In genomic region chr13:21670883-21671792, GRCh38 we compare ENCODE assay signal across 8 cellular contexts. TPM values are rescaled to one million over a fixed set of nuclear protein-coding genes. Genes with fewer than 3 reads are reported as not detected.
DNase-seq lines count a peak whose midpoint lies in the region; ATAC-seq and TF ChIP-seq lines count a peak whose summit lies in the region.

Gene FGF9, plus strand, starts transcription at chr13:21671073. Its CDS starts 840 bp downstream, at chr13:21671913.

- no peaks in the 10 kb centered on the region for H3K9me3 ChIP-seq in ascending aorta
- no peaks in the 10 kb centered on the region for H3K9me3 ChIP-seq in hepatocyte (ENCODE audit: low read depth)

- 0 out of 2 replicates have a peak, but pooled peaks have one; percentile 9 for TF ChIP-seq CTCF in GM12874 (IDR thresholded peaks at IDR 0.05; ENCODE audit: insufficient read depth, low read depth, low read length)
- TF ChIP-seq CTCF in ascending aorta (IDR thresholded peaks at IDR 0.05), result no peak
- TF ChIP-seq CTCF in hepatocyte (IDR thresholded peaks at IDR 0.05; ENCODE audit: poor library complexity), result no peak

- peak within 1 kb of the TSS in 1 of 2 donors; percentile 39 for H3K27ac ChIP-seq in ascending aorta
- peak within 1 kb of the TSS; percentile 86 for H3K27ac ChIP-seq in hepatocyte

- WGBS in hepatocyte (ENCODE audit: low lambda C conversion rate, missing lambda C conversion rate), result under 1% methylated on average over 61 of the region's 62 CpGs

- H3K4me2 ChIP-seq in hepatocyte, result peak within 1 kb of the TSS; percentile 98

- peak; percentile 67 for DNase-seq in HEK293T (ENCODE audit: extremely low spot score)
- DNase-seq in NAMALWA (ENCODE audit: low spot score), result peak; percentile 85
- peak; percentile 77 for DNase-seq in T follicular helper cell (ENCODE audit: low read depth)
- DNase-seq in ascending aorta (ENCODE audit: low spot score in 2 of 2), result peak in 1 of 2 donors; percentile 84
- DNase-seq in hepatocyte (ENCODE audit: low spot score), result peak; percentile 92
- peak; percentile 72 for DNase-seq in sciatic nerve (ENCODE audit: low spot score)
- no peak for DNase-seq in ureter (ENCODE audit: low spot score)

- peak within 1 kb of the TSS; percentile 97 for H2AFZ ChIP-seq in hepatocyte

- peaks cover 3% of the 10 kb centered on the region for H3K79me2 ChIP-seq in hepatocyte

- ATAC-seq in sciatic nerve, result peak; percentile 90

- CTCF ChIA-PET in HEK293T (lab: Yijun Ruan, JAX), result interaction anchor here (0.7 kb wide), 2 partner anchors 67 to 196 kb away, joined by 5 to 7 read pairs; partner anchors contain the start of gene MICU2

- intact Hi-C loops in ascending aorta (cut with DNase I) (loop anchor here (5.0 to 10.0 kb wide), 4 partner anchors 69 to 1701 kb away; partner anchors contain the start of gene MICU2), sciatic nerve (cut with DNase I) (no loop called here)

- H3K4me1 ChIP-seq in ascending aorta, result peaks cover 12 to 41% of the 10 kb centered on the region in 2 donors
- H3K4me1 ChIP-seq in hepatocyte (ENCODE audit: insufficient read depth), result peaks cover 18% of the 10 kb centered on the region

- no peaks in the 10 kb centered on the region for H3K9me2 ChIP-seq in hepatocyte (replicated peaks; ENCODE audit: insufficient read depth)

- no peaks in the 10 kb centered on the region for H4K20me1 ChIP-seq in hepatocyte (ENCODE audit: insufficient read depth, poor library complexity, severe bottlenecking)

- POLR2A ChIA-PET in HEK293T (lab: Yijun Ruan, JAX), result interaction anchor here (1.0 kb wide), 1 partner anchor 33 kb away, joined by 3 read pairs; no protein-coding TSS in a partner anchor

- H3K4me3 ChIP-seq in ascending aorta, result peak within 1 kb of the TSS; percentile 67 to 83
- H3K4me3 ChIP-seq in hepatocyte, result peak within 1 kb of the TSS; percentile 79

- H3K36me3 ChIP-seq in ascending aorta (no peaks in the 10 kb centered on the region), hepatocyte (replicated peaks; ENCODE audit: insufficient read depth, low read depth) (no peaks in the 10 kb centered on the region)

- peaks cover 5% of the 10 kb centered on the region for H3K27me3 ChIP-seq in ascending aorta
- H3K27me3 ChIP-seq in hepatocyte, result peaks cover 11% of the 10 kb centered on the region

TF ChIP-seq in HEK293T, 16 proteins besides CTCF, POLR2A, EP300 and RAD21:
- TF ChIP-seq FOXM1 (IDR thresholded peaks at IDR 0.05; ENCODE audit: borderline replicate concordance) (peak; percentile 94), ARNT (IDR thresholded peaks at IDR 0.05) (0 out of 2 replicates have a peak, but pooled peaks have one; percentile 21), L3MBTL2 (conservative IDR thresholded peaks at IDR 0.05) (peak; percentile 43; the same call in 1 of the 2 replicates), HDGF (IDR thresholded peaks at IDR 0.05; ENCODE audit: borderline replicate concordance) (no peak)

RNA-seq across cellular contexts. Expression of gene FGF9, which starts in this region (rescaled TPM):
- total RNA-seq in ascending aorta, result not detected
- total RNA-seq in hepatocyte, result 1.7 and 2.0 TPM in 2 replicates
- polyA plus RNA-seq in hepatocyte, result 1.6 and 2.3 TPM in 2 replicates
- 2.1 TPM for total RNA-seq in sciatic nerve
- 1.5 TPM for total RNA-seq in ureter
